In genomic region chr13:80962855-80963254, GRCh38 we compare ENCODE assay signal across 1 cellular context.
TF ChIP-seq lines count a peak whose summit lies in the region.

No MANE protein-coding gene starts in this region.

TF ChIP-seq in WTC11, 78 proteins besides CTCF, POLR2A, EP300 and RAD21 (continued from another document):
- TF ChIP-seq ZNF121 (CRISPR knock-in tag; IDR thresholded peaks at IDR 0.05): no peak
- TF ChIP-seq ZNF425 (CRISPR knock-in tag; conservative IDR thresholded peaks at IDR 0.05): no peak
